In the genomic region with DNA sequence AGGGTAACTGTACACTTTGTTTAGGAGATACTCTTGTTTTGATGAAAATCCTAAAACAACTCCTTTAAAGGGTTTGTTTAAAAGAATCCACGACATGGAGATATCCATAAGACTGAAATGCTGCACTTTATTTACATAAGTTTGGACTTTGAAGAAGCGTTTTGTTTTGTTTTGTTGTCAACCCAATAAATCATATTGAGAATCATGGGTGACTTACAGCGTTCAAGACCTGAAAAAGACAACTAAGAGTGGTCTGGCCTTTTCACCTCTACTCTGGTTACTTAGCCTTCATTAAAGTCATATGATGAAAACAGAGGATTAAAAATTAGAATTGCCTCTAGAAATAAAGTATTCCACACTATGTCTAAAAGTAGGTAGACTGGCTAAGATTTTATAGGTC, we compare ENCODE assay signal across 15 cellular contexts.
DNase-seq lines count a peak whose midpoint lies in the region; ATAC-seq, FAIRE-seq and TF ChIP-seq lines count a peak whose summit lies in the region.
"Had no signal": no experiment of that assay in that cellular context is flagged by ENCODE, and none has a peak within 500 bp of the region (broad histone marks: within the 10 kb centered on the region; RNA-seq: fewer than 3 reads in every experiment).

No MANE protein-coding gene starts in this region.

- no peak overlapping the region for H4K8ac ChIP-seq in mesenchymal stem cell (ENCODE audit: low read length)

- H2BK120ac ChIP-seq in mesenchymal stem cell (ENCODE audit: low read depth, low read length), result no peak overlapping the region

- no peak overlapping the region for H2BK5ac ChIP-seq in mesenchymal stem cell (ENCODE audit: low read depth, low read length, poor library complexity, severe bottlenecking)

- H3K23ac ChIP-seq in mesenchymal stem cell (ENCODE audit: low read length in 2 of 2), result no peak overlapping the region

- H3K9ac ChIP-seq in mesenchymal stem cell (ENCODE audit: low read length), result no peak overlapping the region
- H3K9ac ChIP-seq in smooth muscle cell (ENCODE audit: low read depth), result no peak overlapping the region
- H3K9ac ChIP-seq: BLaER1 treated with 17β-estradiol and CSF1 and Interleukin-3, amounts not matched to agents 10 nM and 100 nM had no signal

- H3K4me3 ChIP-seq in mesenchymal stem cell (ENCODE audit: insufficient read depth in 1 of 2, low read depth in 1 of 2, low read length in 2 of 2) (no peak overlapping the region), smooth muscle cell (no peak overlapping the region)
- H3K4me3 ChIP-seq: BLaER1 treated with 17β-estradiol and CSF1 and Interleukin-3, amounts not matched to agents 10 nM and 100 nM; GM12878; HAP-1 had no signal

- TF ChIP-seq CTCF in smooth muscle cell (IDR thresholded peaks at IDR 0.05; ENCODE audit: borderline replicate concordance, insufficient read depth, poor library complexity, severe bottlenecking), result no peak

- H3F3A ChIP-seq in smooth muscle cell (ENCODE audit: low read depth), result no peaks in the 10 kb centered on the region

- POLR2A ChIA-PET in HEK293T (lab: Yijun Ruan, JAX), result no interaction called here

- H3K9me3 ChIP-seq in mesenchymal stem cell (ENCODE audit: control insufficient read depth, low read length) (no peaks in the 10 kb centered on the region), smooth muscle cell (replicated peaks; ENCODE audit: low read depth) (no peaks in the 10 kb centered on the region)
- H3K9me3 ChIP-seq: BLaER1 treated with 17β-estradiol and CSF1 and Interleukin-3, amounts not matched to agents 10 nM and 100 nM; HAP-1 had no signal

- no peak overlapping the region for H2AK5ac ChIP-seq in mesenchymal stem cell (ENCODE audit: low read length, severe bottlenecking)

- peak; percentile 90 for FAIRE-seq in endometrium (lab: Jason Lieb, UNC)
- FAIRE-seq: GM12878, HepG2 had no signal

- H3K27me3 ChIP-seq in mesenchymal stem cell (ENCODE audit: control insufficient read depth in 1 of 2, insufficient read depth in 1 of 2, low read length in 2 of 2) (no peaks in the 10 kb centered on the region), smooth muscle cell (ENCODE audit: low read depth) (no peaks in the 10 kb centered on the region)
- H3K27me3 ChIP-seq: BLaER1 treated with 17β-estradiol and CSF1 and Interleukin-3, amounts not matched to agents 10 nM and 100 nM had no signal

- H3K4me2 ChIP-seq in mesenchymal stem cell (ENCODE audit: low read length, poor library complexity, severe bottlenecking) (no peak overlapping the region), smooth muscle cell (peak overlapping the region; percentile 19)
- H3K4me2 ChIP-seq: BLaER1 treated with 17β-estradiol and CSF1 and Interleukin-3, amounts not matched to agents 10 nM and 100 nM had no signal

- no peak overlapping the region for H3K4ac ChIP-seq in mesenchymal stem cell (ENCODE audit: low read depth in 1 of 2, low read length in 2 of 2)

- WGBS in mesenchymal stem cell, result no CpG with 5 or more reads among the region's 3 CpGs
- WGBS in smooth muscle cell (ENCODE audit: low lambda C conversion rate), result 36% methylated on average over 3 of the region's 3 CpGs

- H4K20me1 ChIP-seq in smooth muscle cell (ENCODE audit: low read depth), result no peaks in the 10 kb centered on the region
- H4K20me1 ChIP-seq: BLaER1 treated with 17β-estradiol and CSF1 and Interleukin-3, amounts not matched to agents 10 nM and 100 nM had no signal

- CTCF ChIA-PET in HEK293T (lab: Yijun Ruan, JAX), result no interaction called here

- H3K18ac ChIP-seq in mesenchymal stem cell (ENCODE audit: low read depth in 1 of 2, low read length in 2 of 2), result no peak overlapping the region

- no peaks in the 10 kb centered on the region for H3K36me3 ChIP-seq in mesenchymal stem cell (ENCODE audit: control insufficient read depth in 1 of 2, insufficient read depth in 2 of 2, low read depth in 1 of 2, low read length in 2 of 2)
- H3K36me3 ChIP-seq in smooth muscle cell (ENCODE audit: low read depth), result no peaks in the 10 kb centered on the region
- H3K36me3 ChIP-seq: BLaER1 treated with 17β-estradiol and CSF1 and Interleukin-3, amounts not matched to agents 10 nM and 100 nM; HAP-1 had no signal

- H2BK12ac ChIP-seq in mesenchymal stem cell (ENCODE audit: low read length in 2 of 2), result no peak overlapping the region

- H3K4me1 ChIP-seq in mesenchymal stem cell (ENCODE audit: control insufficient read depth, insufficient read depth, low read depth, low read length), result no peaks in the 10 kb centered on the region
- peaks cover 4% of the 10 kb centered on the region for H3K4me1 ChIP-seq in smooth muscle cell (ENCODE audit: low read depth)
- H3K4me1 ChIP-seq: BLaER1 treated with 17β-estradiol and CSF1 and Interleukin-3, amounts not matched to agents 10 nM and 100 nM had no signal

- H2AFZ ChIP-seq in mesenchymal stem cell (ENCODE audit: low read depth, low read length) (no peak overlapping the region), smooth muscle cell (ENCODE audit: low read depth) (peak overlapping the region; percentile 72)

- no peak for DNase-seq in HEK293T (ENCODE audit: extremely low spot score)
- DNase-seq in mesenchymal stem cell, result peak; percentile 18
- no peak for DNase-seq in smooth muscle cell (lab: John Stamatoyannopoulos, UW; ENCODE audit: unreplicated experiment)
- DNase-seq in activated CD4-positive, alpha-beta T cell treated with anti-CD3 and anti-CD28 coated beads, Interleukin-2, amount 50 U/mL, for 48 hours, result no peak
- DNase-seq: Calu3; CD8-positive, alpha-beta T cell; DMS79 treated with DMSO at 0.1 percent for 48 hours; HFFc6 had no signal

- ATAC-seq in HG02970 (IDR thresholded peaks at IDR 0.05; ENCODE audit: low FRiP score, unreplicated experiment), result no peak
- ATAC-seq in GM21360 (IDR thresholded peaks at IDR 0.05; ENCODE audit: unreplicated experiment), result no peak
- ATAC-seq: CD8-positive, alpha-beta T cell; GM12878; HepG2 had no signal

- H4K91ac ChIP-seq in mesenchymal stem cell (ENCODE audit: low read length), result no peak overlapping the region

- no peaks in the 10 kb centered on the region for H3K79me1 ChIP-seq in mesenchymal stem cell (replicated peaks; ENCODE audit: low read length, poor library complexity, severe bottlenecking)

- H3K79me2 ChIP-seq in smooth muscle cell (ENCODE audit: low read depth), result no peaks in the 10 kb centered on the region

- H3K14ac ChIP-seq in mesenchymal stem cell (ENCODE audit: low read length in 2 of 2), result no peak overlapping the region

- H2BK15ac ChIP-seq in mesenchymal stem cell (ENCODE audit: low read depth, poor library complexity, severe bottlenecking), result no peak overlapping the region

- H3K27ac ChIP-seq in mesenchymal stem cell (ENCODE audit: low read length, poor library complexity, severe bottlenecking) (no peak overlapping the region), smooth muscle cell (ENCODE audit: low read depth) (peak overlapping the region; percentile 57)
- H3K27ac ChIP-seq: BLaER1 treated with 17β-estradiol and CSF1 and Interleukin-3, amounts not matched to agents 10 nM and 100 nM had no signal

TF ChIP-seq in HEK293T, 16 proteins besides CTCF, POLR2A, EP300 and RAD21:
- TF ChIP-seq NFRKB (IDR thresholded peaks at IDR 0.05) (no peak), SP1 (IDR thresholded peaks at IDR 0.05) (no peak), BHLHE40 (IDR thresholded peaks at IDR 0.05; ENCODE audit: borderline replicate concordance) (no peak), FOXA1 (IDR thresholded peaks at IDR 0.05) (no peak), ARNT (IDR thresholded peaks at IDR 0.05) (no peak), CTBP1 (IDR thresholded peaks at IDR 0.05; ENCODE audit: borderline replicate concordance) (no peak), HDGF (IDR thresholded peaks at IDR 0.05; ENCODE audit: borderline replicate concordance) (no peak)
- TF ChIP-seq, protein P1, sequence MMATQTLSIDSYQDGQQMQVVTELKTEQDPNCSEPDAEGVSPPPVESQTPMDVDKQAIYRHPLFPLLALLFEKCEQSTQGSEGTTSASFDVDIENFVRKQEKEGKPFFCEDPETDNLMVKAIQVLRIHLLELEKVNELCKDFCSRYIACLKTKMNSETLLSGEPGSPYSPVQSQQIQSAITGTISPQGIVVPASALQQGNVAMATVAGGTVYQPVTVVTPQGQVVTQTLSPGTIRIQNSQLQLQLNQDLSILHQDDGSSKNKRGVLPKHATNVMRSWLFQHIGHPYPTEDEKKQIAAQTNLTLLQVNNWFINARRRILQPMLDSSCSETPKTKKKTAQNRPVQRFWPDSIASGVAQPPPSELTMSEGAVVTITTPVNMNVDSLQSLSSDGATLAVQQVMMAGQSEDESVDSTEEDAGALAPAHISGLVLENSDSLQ (IDR thresholded peaks at IDR 0.05), result peak; percentile 71
TF ChIP-seq in HEK293T: peak in this region for 1.
